ENCODE assay signal across 30 cellular contexts in the genomic region with DNA sequence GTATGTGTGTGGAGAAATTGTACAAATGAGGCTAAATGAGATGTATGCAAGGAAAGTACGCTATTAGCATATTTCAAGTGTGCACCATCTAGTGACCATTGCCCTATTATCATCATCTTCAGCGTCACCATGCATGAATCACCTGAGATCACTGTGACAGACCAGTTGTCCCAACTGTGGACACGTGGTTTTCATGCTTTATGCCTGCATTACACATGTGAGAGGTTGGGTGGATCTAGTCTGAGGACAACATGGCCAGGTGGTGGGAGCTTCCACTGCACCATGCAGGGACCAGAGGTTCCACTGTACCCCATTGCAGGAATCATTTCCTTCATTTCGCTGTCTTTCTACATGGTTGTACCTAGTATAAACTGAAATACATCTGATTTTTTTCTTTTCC.
"Had no signal": no experiment of that assay in that cellular context is flagged by ENCODE, and none has a peak within 500 bp of the region (broad histone marks: within the 10 kb centered on the region; RNA-seq: fewer than 3 reads in every experiment).

No MANE protein-coding gene starts in this region.

- H3K4me1 ChIP-seq: psoas muscle, spleen, suprapubic skin, testis, tibial artery, upper lobe of left lung, uterus had no signal

- ATAC-seq: naive thymus-derived CD8-positive, alpha-beta T cell; natural killer cell treated with Interleukin-12 subunit alpha and Interleukin-12 subunit beta and Interleukin-15 and Interleukin-18, amount 100 ng/mL, for 72 hours; psoas muscle; right cardiac atrium; sciatic nerve; stimulated activated memory B cell treated with anti-CD40 and anti-IgM and Interleukin-4, amounts not matched to agents 10 μg/mL and 1 μg/mL and 100 μg/mL, for 72 hours; stimulated activated naive CD8-positive, alpha-beta T cell treated with anti-CD3 and anti-CD28 coated beads, Interleukin-15, amount 100 ng/mL, for 72 hours; stimulated activated naive CD8-positive, alpha-beta T cell treated with anti-CD3 and anti-CD28 coated beads, Interleukin-15, Interleukin-2, amounts not matched to agents 100 U/mL and 50 U/mL, for 24 hours had no signal

- H3K36me3 ChIP-seq: ovary, spleen, suprapubic skin, tibial artery, transverse colon, upper lobe of left lung, uterus had no signal

- H2AFZ ChIP-seq: parathyroid adenoma had no signal

- H3K4me2 ChIP-seq: smooth muscle cell had no signal

- H3K9me3 ChIP-seq: ovary, psoas muscle, spleen, suprapubic skin, testis, tibial artery, transverse colon, upper lobe of left lung, uterus had no signal

- H3K4me3 ChIP-seq: ovary, psoas muscle, skin epidermis, smooth muscle cell, spleen, suprapubic skin, testis, tibial artery, transverse colon, upper lobe of left lung, uterus had no signal

- DNase-seq: naive B cell; naive thymus-derived CD8-positive, alpha-beta T cell; nephron progenitor cell; occipital lobe; ovary; posterior cingulate gyrus; psoas muscle; right cardiac atrium; spleen; stimulated activated CD4-positive, alpha-beta T cell treated with anti-CD3 and anti-CD28 coated beads, Interleukin-12 subunit alpha, Interleukin-12 subunit beta, amount 100 ng/mL, for 4 hours; stimulated activated CD4-positive, alpha-beta T cell treated with anti-CD3 and anti-CD28 coated beads, Interleukin-1b, Interleukin-23, amount 100 ng/mL, for 48 hours; stimulated activated CD4-positive, alpha-beta T cell treated with anti-CD3 and anti-CD28 coated beads, Interleukin-4, amount 100 ng/mL, for 1 hour; stimulated activated CD4-positive, alpha-beta T cell treated with anti-CD3 and anti-CD28 coated beads, Interleukin-4, amount 100 ng/mL, for 4 hours; stimulated activated CD8-positive, alpha-beta memory T cell treated with anti-CD3 and anti-CD28 coated beads, Interleukin-4, amount 100 ng/mL, for 48 hours; stimulated activated naive CD4-positive, alpha-beta T cell; stimulated activated naive CD8-positive, alpha-beta T cell treated with anti-CD3 and anti-CD28 coated beads, Interleukin-15, amount 100 ng/mL, for 72 hours; stimulated activated naive CD8-positive, alpha-beta T cell treated with anti-CD3 and anti-CD28 coated beads, Interleukin-15, Interleukin-2, amounts not matched to agents 100 U/mL and 50 U/mL, for 24 hours; substantia nigra; testis; tibial artery; transverse colon; upper lobe of left lung; uterus had no signal

- H3K27ac ChIP-seq: ovary, parathyroid adenoma, psoas muscle, skin epidermis, spleen, suprapubic skin, testis, tibial artery, transverse colon, upper lobe of left lung, uterus had no signal

- H3K27me3 ChIP-seq: ovary, suprapubic skin, testis, tibial artery, transverse colon, upper lobe of left lung, uterus had no signal

- H3K9ac ChIP-seq: parathyroid adenoma had no signal
